Comparison of ENCODE assay signal across 31 cellular contexts in the genomic region with DNA sequence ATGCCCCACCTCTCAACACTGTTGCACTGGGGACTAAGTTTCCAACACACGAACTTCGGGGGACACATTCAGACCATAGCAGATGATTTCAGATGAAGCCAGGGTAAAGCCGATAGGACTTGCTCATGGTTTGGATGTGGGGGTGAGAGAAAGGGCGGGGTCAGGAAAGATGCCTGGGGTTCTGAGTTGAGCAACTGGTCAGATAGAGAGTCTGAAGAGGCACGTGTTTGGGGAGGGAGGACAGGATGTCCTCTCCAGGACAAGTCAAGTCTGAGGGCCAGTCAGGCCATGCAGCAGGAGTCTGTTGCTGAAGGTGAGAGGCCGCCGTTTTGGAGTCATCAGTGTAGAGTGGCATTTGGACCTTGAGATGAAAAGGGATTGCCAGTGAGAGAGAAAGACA.
"Had no signal": no experiment of that assay in that cellular context is flagged by ENCODE, and none has a peak within 500 bp of the region (broad histone marks: within the 10 kb centered on the region; RNA-seq: fewer than 3 reads in every experiment).

No MANE protein-coding gene starts in this region.

- H3K27me3 ChIP-seq: ascending aorta, cardiac muscle cell, dorsolateral prefrontal cortex, gastroesophageal sphincter, right lobe of liver, suprapubic skin, tibial artery had no signal

- H3K27ac Mint-ChIP-seq: activated CD4-positive, alpha-beta memory T cell treated with anti-CD3 and anti-CD28 coated beads, Interleukin-2, amount 10 ng/mL, durations not matched to agents 7 days and 5 days; activated CD4-positive, alpha-beta T cell treated with anti-CD3 and anti-CD28 coated beads, Interleukin-2, amount 10 ng/mL, durations not matched to agents 7 days and 5 days; activated naive CD4-positive, alpha-beta T cell treated with anti-CD3 and anti-CD28 coated beads, Interleukin-2, amount 10 ng/mL, durations not matched to agents 7 days and 5 days; activated naive CD8-positive, alpha-beta T cell treated with anti-CD3 and anti-CD28 coated beads, Interleukin-2, amount 10 ng/mL, durations not matched to agents 7 days and 5 days; activated T-cell treated with anti-CD3 and anti-CD28 coated beads, Interleukin-2, amount 50 U/mL, for 24 hours; naive thymus-derived CD4-positive, alpha-beta T cell; stimulated activated naive CD8-positive, alpha-beta T cell treated with anti-CD3 and anti-CD28 coated beads, Interleukin-15, amount 100 ng/mL, for 72 hours; T-helper 1 cell treated with Interleukin-12 subunit alpha and Interleukin-12 subunit beta and Interleukin-4 antibody, amounts not matched to agents 30 μg/mL and 1 μg/mL, for 36 hours had no signal

- H3K27ac ChIP-seq: ascending aorta, cardiac muscle cell, coronary artery, dorsolateral prefrontal cortex, gastroesophageal sphincter, right lobe of liver, skin epidermis, suprapubic skin had no signal

- H3K27me3 Mint-ChIP-seq: activated CD4-positive, alpha-beta memory T cell treated with anti-CD3 and anti-CD28 coated beads, Interleukin-2, amount 10 ng/mL, durations not matched to agents 7 days and 5 days; activated CD4-positive, alpha-beta T cell treated with anti-CD3 and anti-CD28 coated beads, Interleukin-2, amount 10 ng/mL, durations not matched to agents 7 days and 5 days; activated naive CD8-positive, alpha-beta T cell treated with anti-CD3 and anti-CD28 coated beads, Interleukin-2, amount 10 ng/mL, durations not matched to agents 7 days and 5 days; activated T-cell treated with anti-CD3 and anti-CD28 coated beads, Interleukin-2, amount 50 U/mL, for 24 hours; naive thymus-derived CD4-positive, alpha-beta T cell; stimulated activated naive CD8-positive, alpha-beta T cell treated with anti-CD3 and anti-CD28 coated beads, Interleukin-15, amount 100 ng/mL, for 72 hours had no signal

- H3K4me3 ChIP-seq: ascending aorta, cardiac muscle cell, dorsolateral prefrontal cortex, gastroesophageal sphincter, right lobe of liver, skin epidermis, suprapubic skin had no signal

- DNase-seq: activated CD4-positive, alpha-beta memory T cell treated with anti-CD3 and anti-CD28 coated beads, Interleukin-2, amount 10 ng/mL, durations not matched to agents 7 days and 5 days; activated CD4-positive, alpha-beta T cell treated with anti-CD3 and anti-CD28 coated beads for 1 hour; activated CD4-positive, alpha-beta T cell treated with anti-CD3 and anti-CD28 coated beads, Interleukin-2, amount 10 ng/mL, durations not matched to agents 7 days and 5 days; activated CD8-positive, alpha-beta memory T cell treated with anti-CD3 and anti-CD28 coated beads, Interleukin-2, amount 50 U/mL, for 48 hours; activated gamma-delta T cell; activated naive CD4-positive, alpha-beta T cell treated with anti-CD3 and anti-CD28 coated beads, Interleukin-2, amount 10 ng/mL, durations not matched to agents 7 days and 5 days; activated naive CD8-positive, alpha-beta T cell treated with anti-CD3 and anti-CD28 coated beads, Interleukin-2, amount 10 ng/mL, durations not matched to agents 7 days and 5 days; activated T-cell treated with anti-CD3 and anti-CD28 coated beads, Interleukin-2, amount 50 U/mL, for 24 hours; dorsolateral prefrontal cortex; effector memory CD4-positive, alpha-beta T cell; head of caudate nucleus; hippocampal formation; kidney; left colon; midbrain; naive thymus-derived CD4-positive, alpha-beta T cell; nucleus accumbens; right lobe of liver; stimulated activated CD4-positive, alpha-beta T cell treated with anti-CD3 and anti-CD28 coated beads, Interleukin-12 subunit alpha, Interleukin-12 subunit beta, amount 100 ng/mL, for 4 hours; stimulated activated CD4-positive, alpha-beta T cell treated with anti-CD3 and anti-CD28 coated beads, Interleukin-4, amount 100 ng/mL, for 1 hour; stimulated activated naive CD8-positive, alpha-beta T cell treated with anti-CD3 and anti-CD28 coated beads, Interleukin-15, amount 100 ng/mL, for 72 hours; SW 1271; tibial artery had no signal

- H3K36me3 Mint-ChIP-seq: activated naive CD4-positive, alpha-beta T cell treated with anti-CD3 and anti-CD28 coated beads, Interleukin-2, amount 10 ng/mL, durations not matched to agents 7 days and 5 days; brain had no signal

- H3K9me3 ChIP-seq: ascending aorta, gastroesophageal sphincter, right lobe of liver, suprapubic skin, tibial artery had no signal

- H3K4me1 ChIP-seq: ascending aorta, gastroesophageal sphincter, right lobe of liver, suprapubic skin had no signal

- H3K4me3 Mint-ChIP-seq: activated CD4-positive, alpha-beta memory T cell treated with anti-CD3 and anti-CD28 coated beads, Interleukin-2, amount 10 ng/mL, durations not matched to agents 7 days and 5 days; activated CD4-positive, alpha-beta T cell treated with anti-CD3 and anti-CD28 coated beads, Interleukin-2, amount 10 ng/mL, durations not matched to agents 7 days and 5 days; activated naive CD4-positive, alpha-beta T cell treated with anti-CD3 and anti-CD28 coated beads, Interleukin-2, amount 10 ng/mL, durations not matched to agents 7 days and 5 days; activated naive CD8-positive, alpha-beta T cell treated with anti-CD3 and anti-CD28 coated beads, Interleukin-2, amount 10 ng/mL, durations not matched to agents 7 days and 5 days; activated T-cell treated with anti-CD3 and anti-CD28 coated beads, Interleukin-2, amount 50 U/mL, for 24 hours; brain; naive thymus-derived CD4-positive, alpha-beta T cell; stimulated activated naive CD8-positive, alpha-beta T cell treated with anti-CD3 and anti-CD28 coated beads, Interleukin-15, amount 100 ng/mL, for 72 hours; T-helper 1 cell treated with Interleukin-12 subunit alpha and Interleukin-12 subunit beta and Interleukin-4 antibody, amounts not matched to agents 30 μg/mL and 1 μg/mL, for 36 hours had no signal

- ATAC-seq: gastroesophageal sphincter; left colon; naive thymus-derived CD4-positive, alpha-beta T cell; right lobe of liver; stimulated activated naive CD8-positive, alpha-beta T cell treated with anti-CD3 and anti-CD28 coated beads, Interleukin-15, amount 100 ng/mL, for 72 hours had no signal

- H3K36me3 ChIP-seq: ascending aorta, cardiac muscle cell, gastroesophageal sphincter, right lobe of liver, suprapubic skin, tibial artery had no signal
